36 cellular contexts compared by ENCODE assay signal in genomic region chr11:115452245-115452644, GRCh38. TPM values are rescaled to one million over a fixed set of nuclear protein-coding genes. Genes with fewer than 3 reads are reported as not detected.
DNase-seq lines count a peak whose midpoint lies in the region; ATAC-seq, FAIRE-seq and TF ChIP-seq lines count a peak whose summit lies in the region.
"Had no signal": no experiment of that assay in that cellular context is flagged by ENCODE, and none has a peak within 500 bp of the region (broad histone marks: within the 10 kb centered on the region; RNA-seq: fewer than 3 reads in every experiment).

No MANE protein-coding gene starts in this region.

- no peak overlapping the region for H3K4me3 Mint-ChIP-seq in glutamatergic neuron (ENCODE audit: unreplicated experiment)
- H3K4me3 Mint-ChIP-seq: neural crest cell had no signal

- DNase-seq in D721Med (ENCODE audit: insufficient read length, low spot score) (no peak), NCI-H2196 (lab: John Stamatoyannopoulos, UW; ENCODE audit: unreplicated experiment) (peak; percentile 48), glutamatergic neuron (no peak), mucosa of gallbladder (ENCODE audit: low spot score) (no peak), NCI-H1436 (lab: John Stamatoyannopoulos, UW) (no peak), left lung (no peak)
- DNase-seq: activated CD4-positive, alpha-beta T cell treated with anti-CD3 and anti-CD28 coated beads for 48 hours; activated effector memory CD4-positive, alpha-beta T cell treated with Interleukin-2 at 50 U/mL for 16 hours; activated T-cell treated with anti-CD3 and anti-CD28 coated beads, Interleukin-2, amount 50 U/mL, for 1 hour; anterior cingulate cortex; C1 segment of cervical spinal cord; COR-L47; DND-41; GF-D8; kidney glomerular epithelial cell; mammary epithelial cell; NCI-H1105; NCI-H2171; NCI-H774; stimulated activated naive CD4-positive, alpha-beta T cell; T1000; upper lobe of left lung; WERI-Rb-1 had no signal

- H3K9me3 ChIP-seq in HEK293 (ENCODE audit: control insufficient read depth, insufficient read depth, low read depth, low read length) (no peaks in the 10 kb centered on the region), left lung (peaks cover 0 to 13% of the 10 kb centered on the region in 2 donors)
- H3K9me3 ChIP-seq: HAP-1, SJCRH30 had no signal

- H3K27me3 Mint-ChIP-seq in glutamatergic neuron (ENCODE audit: unreplicated experiment) = peaks cover 7% of the 10 kb centered on the region
- H3K27me3 Mint-ChIP-seq: IgD-negative memory B cell had no signal

- POLR2A ChIA-PET in HEK293 (lab: Yijun Ruan, JAX) = interaction anchor here (0.6 to 2.1 kb wide), 5 partner anchors 10 to 555 kb away, joined by 3 to 5 read pairs (median 5); partner anchors contain the start of gene CADM1

- H3K4me3 ChIP-seq in HEK293 (ENCODE audit: low read depth, low read length) (no peak overlapping the region), left lung (no peak overlapping the region)
- H3K4me3 ChIP-seq: breast epithelium, gastroesophageal sphincter, HAP-1, hepatocyte, right atrium auricular region, SJCRH30, smooth muscle cell, upper lobe of left lung had no signal

- peaks cover 8% of the 10 kb centered on the region for H3K36me3 Mint-ChIP-seq in glutamatergic neuron (ENCODE audit: unreplicated experiment)
- H3K36me3 Mint-ChIP-seq: IgD-negative memory B cell had no signal

- H3K27ac ChIP-seq in HEK293 (ENCODE audit: extremely low read depth, low read depth, low read length) (no peak overlapping the region), left lung (no peak overlapping the region)
- H3K27ac ChIP-seq: breast epithelium, gastroesophageal sphincter, hepatocyte, parathyroid adenoma, right atrium auricular region, SJCRH30, upper lobe of left lung, WERI-Rb-1 had no signal

- FAIRE-seq in D721Med (lab: Jason Lieb, UNC) = peak; percentile 85

- CTCF ChIA-PET in HEK293 (lab: Yijun Ruan, JAX) = interaction anchor here (0.8 to 1.0 kb wide), 2 partner anchors 95 to 171 kb away, joined by 3 to 4 read pairs; no protein-coding TSS in a partner anchor

- H3K27me3 ChIP-seq in left lung = no peaks in the 10 kb centered on the region
- H3K27me3 ChIP-seq: breast epithelium, gastroesophageal sphincter, hepatocyte, right atrium auricular region, SJCRH30, upper lobe of left lung had no signal

- H3K4me1 ChIP-seq in HEK293 (ENCODE audit: control insufficient read depth, insufficient read depth, low read length) = peaks cover 2% of the 10 kb centered on the region
- no peaks in the 10 kb centered on the region for H3K4me1 ChIP-seq in left lung
- H3K4me1 ChIP-seq: breast epithelium, gastroesophageal sphincter, HAP-1, parathyroid adenoma, right atrium auricular region, SJCRH30 had no signal

- H3K27ac Mint-ChIP-seq in glutamatergic neuron (ENCODE audit: unreplicated experiment) = peak overlapping the region; percentile 10
- H3K27ac Mint-ChIP-seq: activated naive CD4-positive, alpha-beta T cell treated with anti-CD3 and anti-CD28 coated beads, Interleukin-2, amount 50 U/mL, for 72 hours; IgD-negative memory B cell had no signal

- H3K9me3 Mint-ChIP-seq in glutamatergic neuron (ENCODE audit: unreplicated experiment) = peaks cover 8% of the 10 kb centered on the region
- H3K9me3 Mint-ChIP-seq: neural crest cell had no signal

- H3K4me1 Mint-ChIP-seq in glutamatergic neuron (ENCODE audit: low read depth, unreplicated experiment) = peaks cover 45% of the 10 kb centered on the region
- H3K4me1 Mint-ChIP-seq: IgD-negative memory B cell had no signal

- intact Hi-C loops in left lung (cut with DNase I) = no loop called here

- ATAC-seq in HG03135 (IDR thresholded peaks at IDR 0.05; ENCODE audit: unreplicated experiment) (no peak), left lung (no peak)
- ATAC-seq: activated naive CD4-positive, alpha-beta T cell treated with anti-CD3 and anti-CD28 coated beads, Interleukin-2, amount 50 U/mL, for 72 hours; gastroesophageal sphincter had no signal

- H3K36me3 ChIP-seq in HEK293 (ENCODE audit: control insufficient read depth in 2 of 2, insufficient read depth in 1 of 2, low read length in 2 of 2) = peaks cover 0 to 5% of the 10 kb centered on the region in 2 experiments; a peak in 1 of 3 replicates
- no peaks in the 10 kb centered on the region for H3K36me3 ChIP-seq in left lung
- H3K36me3 ChIP-seq: breast epithelium, gastroesophageal sphincter, HAP-1, right atrium auricular region, SJCRH30, upper lobe of left lung, WERI-Rb-1 had no signal

- no peak for TF ChIP-seq CTCF in D721Med (IDR thresholded peaks at IDR 0.05; ENCODE audit: insufficient read depth, missing control alignments)
- no peak for TF ChIP-seq CTCF in HEK293 (tag by site-specific recombination; IDR thresholded peaks at IDR 0.05)
- TF ChIP-seq CTCF in glutamatergic neuron (IDR thresholded peaks at IDR 0.05; ENCODE audit: partially characterized antibody, unreplicated experiment) = no peak
- TF ChIP-seq CTCF in left lung (IDR thresholded peaks at IDR 0.05) = no peak

TF ChIP-seq in HEK293, 187 proteins besides CTCF, POLR2A, EP300 and RAD21 (continues in another document):
- TF ChIP-seq ZBTB48 (tag by site-specific recombination; IDR thresholded peaks at IDR 0.05) (no peak), ZNF433 (tag by site-specific recombination; IDR thresholded peaks at IDR 0.05; ENCODE audit: low read depth) (no peak), ZNF10 (tag by site-specific recombination; IDR thresholded peaks at IDR 0.05) (peak; percentile 28; the same call in 1 of the 2 replicates), ZNF580 (tag by site-specific recombination; IDR thresholded peaks at IDR 0.05) (peak; percentile 82), SCRT2 (tag by site-specific recombination; IDR thresholded peaks at IDR 0.05) (peak; percentile 82), ZNF280C (tag by site-specific recombination; IDR thresholded peaks at IDR 0.05) (no peak), KLF9 (tag by site-specific recombination; IDR thresholded peaks at IDR 0.05; ENCODE audit: low read depth) (no peak), ZNF121 (tag by site-specific recombination; IDR thresholded peaks at IDR 0.05) (no peak), ZNF211 (tag by site-specific recombination; IDR thresholded peaks at IDR 0.05; ENCODE audit: low read depth) (no peak), ATF2 (tag by site-specific recombination; IDR thresholded peaks at IDR 0.05; ENCODE audit: low read depth) (peak; percentile 36; the same call in 1 of the 2 replicates), ZNF621 (tag by site-specific recombination; IDR thresholded peaks at IDR 0.05) (no peak), ZBTB17 (tag by site-specific recombination; IDR thresholded peaks at IDR 0.05) (peak; percentile 42; the same call in 1 of the 2 replicates), ZNF629 (tag by site-specific recombination; IDR thresholded peaks at IDR 0.05) (peak; percentile 80), HOXC10 (CRISPR knock-in tag; IDR thresholded peaks at IDR 0.05) (no peak), ZNF175 (tag by site-specific recombination; IDR thresholded peaks at IDR 0.05) (no peak), ZNF362 (tag by site-specific recombination; IDR thresholded peaks at IDR 0.05) (no peak), ZNF558 (tag by site-specific recombination; IDR thresholded peaks at IDR 0.05) (no peak), ZNF341 (tag by site-specific recombination; IDR thresholded peaks at IDR 0.05; ENCODE audit: low read depth) (peak; percentile 39; the same call in 1 of the 2 replicates), ZIC2 (tag by site-specific recombination; IDR thresholded peaks at IDR 0.05) (no peak)

RNA-seq across cellular contexts. Expression of gene CADM1, which starts 52.0 kb away (rescaled TPM):
- 1,339 TPM for total RNA-seq in glutamatergic neuron (ENCODE audit: unreplicated experiment)
- total RNA-seq in mucosa of gallbladder = 20.3 TPM
- total RNA-seq in left lung = 100 to 1,000 TPM; 105 to 307 TPM
